Comparison of ENCODE assay signal across 1 cellular context in the genomic region with DNA sequence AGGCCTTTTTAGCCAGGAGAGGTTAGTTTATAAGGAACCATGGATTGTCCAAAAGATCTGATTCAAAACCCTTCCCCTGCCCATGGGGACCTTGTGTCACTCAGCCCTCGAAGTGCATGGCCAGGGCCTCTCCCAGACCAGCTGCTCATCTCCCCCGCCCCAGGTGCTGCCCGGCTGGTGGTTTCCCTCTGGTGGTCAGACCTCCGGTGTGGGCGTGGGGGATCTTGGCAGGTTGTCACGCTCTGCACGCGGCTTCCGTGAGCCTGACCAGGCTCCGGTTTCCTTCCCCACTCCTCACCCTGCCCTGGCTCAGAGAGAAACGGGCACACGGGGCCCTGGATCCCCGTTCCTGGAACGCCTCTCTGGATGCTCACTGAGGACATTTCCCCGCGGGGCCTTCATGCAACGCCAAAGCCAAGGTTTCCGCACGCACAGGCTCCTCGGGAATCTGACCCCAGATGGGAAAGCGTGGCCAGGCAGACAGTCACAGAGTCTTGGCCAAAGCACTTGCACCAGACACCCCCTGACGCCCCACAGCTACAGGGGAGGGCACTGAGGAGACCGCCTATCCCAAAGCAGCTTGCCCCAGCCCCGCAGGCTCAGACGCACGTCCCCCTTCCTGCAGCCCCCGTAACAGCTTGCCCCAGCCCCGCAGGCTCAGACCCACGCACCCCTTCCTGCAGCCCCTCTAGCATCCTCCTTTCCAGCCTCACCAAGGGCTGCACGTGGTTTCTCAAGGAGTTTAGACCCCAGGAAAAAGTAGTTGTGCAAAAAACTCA.
A peak's percentile ranks its signal among the peaks of the same experiment; 100 is the strongest.
TF ChIP-seq lines count a peak whose summit lies in the region.

No MANE protein-coding gene starts in this region.

TF ChIP-seq in HepG2, 621 proteins besides CTCF, POLR2A, EP300 and RAD21 (continued from another document):
- TF ChIP-seq, protein P1, sequence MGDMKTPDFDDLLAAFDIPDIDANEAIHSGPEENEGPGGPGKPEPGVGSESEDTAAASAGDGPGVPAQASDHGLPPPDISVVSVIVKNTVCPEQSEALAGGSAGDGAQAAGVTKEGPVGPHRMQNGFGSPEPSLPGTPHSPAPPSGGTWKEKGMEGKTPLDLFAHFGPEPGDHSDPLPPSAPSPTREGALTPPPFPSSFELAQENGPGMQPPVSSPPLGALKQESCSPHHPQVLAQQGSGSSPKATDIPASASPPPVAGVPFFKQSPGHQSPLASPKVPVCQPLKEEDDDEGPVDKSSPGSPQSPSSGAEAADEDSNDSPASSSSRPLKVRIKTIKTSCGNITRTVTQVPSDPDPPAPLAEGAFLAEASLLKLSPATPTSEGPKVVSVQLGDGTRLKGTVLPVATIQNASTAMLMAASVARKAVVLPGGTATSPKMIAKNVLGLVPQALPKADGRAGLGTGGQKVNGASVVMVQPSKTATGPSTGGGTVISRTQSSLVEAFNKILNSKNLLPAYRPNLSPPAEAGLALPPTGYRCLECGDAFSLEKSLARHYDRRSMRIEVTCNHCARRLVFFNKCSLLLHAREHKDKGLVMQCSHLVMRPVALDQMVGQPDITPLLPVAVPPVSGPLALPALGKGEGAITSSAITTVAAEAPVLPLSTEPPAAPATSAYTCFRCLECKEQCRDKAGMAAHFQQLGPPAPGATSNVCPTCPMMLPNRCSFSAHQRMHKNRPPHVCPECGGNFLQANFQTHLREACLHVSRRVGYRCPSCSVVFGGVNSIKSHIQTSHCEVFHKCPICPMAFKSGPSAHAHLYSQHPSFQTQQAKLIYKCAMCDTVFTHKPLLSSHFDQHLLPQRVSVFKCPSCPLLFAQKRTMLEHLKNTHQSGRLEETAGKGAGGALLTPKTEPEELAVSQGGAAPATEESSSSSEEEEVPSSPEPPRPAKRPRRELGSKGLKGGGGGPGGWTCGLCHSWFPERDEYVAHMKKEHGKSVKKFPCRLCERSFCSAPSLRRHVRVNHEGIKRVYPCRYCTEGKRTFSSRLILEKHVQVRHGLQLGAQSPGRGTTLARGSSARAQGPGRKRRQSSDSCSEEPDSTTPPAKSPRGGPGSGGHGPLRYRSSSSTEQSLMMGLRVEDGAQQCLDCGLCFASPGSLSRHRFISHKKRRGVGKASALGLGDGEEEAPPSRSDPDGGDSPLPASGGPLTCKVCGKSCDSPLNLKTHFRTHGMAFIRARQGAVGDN (CRISPR knock-in tag; IDR thresholded peaks at IDR 0.05), result peak; percentile 35; the same call in 1 of the 2 replicates
- TF ChIP-seq TBP (CRISPR knock-in tag; IDR thresholded peaks at IDR 0.05) (no peak), CEBPG (CRISPR knock-in tag; IDR thresholded peaks at IDR 0.05) (no peak), SAFB2 (CRISPR knock-in tag; IDR thresholded peaks at IDR 0.05; ENCODE audit: borderline replicate concordance, low read depth) (no peak)
TF ChIP-seq in HepG2: peak in this region for 2.
